Comparison of ENCODE assay signal across 30 cellular contexts in genomic region chr4:146099585-146099984, GRCh38.
A peak's percentile ranks its signal among the peaks of the same experiment; 100 is the strongest.
DNase-seq lines count a peak whose midpoint lies in the region; ATAC-seq, FAIRE-seq and TF ChIP-seq lines count a peak whose summit lies in the region.
"Had no signal": no experiment of that assay in that cellular context is flagged by ENCODE, and none has a peak within 500 bp of the region (broad histone marks: within the 10 kb centered on the region; RNA-seq: fewer than 3 reads in every experiment).

No MANE protein-coding gene starts in this region.

- ATAC-seq in GM19455 (IDR thresholded peaks at IDR 0.05; ENCODE audit: unreplicated experiment) (peak; percentile 17), HG03135 (IDR thresholded peaks at IDR 0.05; ENCODE audit: unreplicated experiment) (peak; percentile 2)
- no peak for ATAC-seq in stimulated activated memory B cell treated with anti-CD40 and anti-IgM and Interleukin-4, amounts not matched to agents 10 μg/mL and 1 μg/mL and 100 μg/mL, for 72 hours
- ATAC-seq: CD8-positive, alpha-beta T cell; heart right ventricle; left cardiac atrium; T-cell had no signal

- peaks cover 40% of the 10 kb centered on the region for H3K4me1 Mint-ChIP-seq in stimulated activated memory B cell treated with anti-CD40 and anti-IgM and Interleukin-4, amounts not matched to agents 10 μg/mL and 1 μg/mL and 100 μg/mL, for 72 hours
- H3K4me1 Mint-ChIP-seq: activated naive CD4-positive, alpha-beta T cell treated with anti-CD3 and anti-CD28 coated beads, Interleukin-2, amount 10 ng/mL, durations not matched to agents 7 days and 5 days; neural crest cell; T-cell had no signal

- no peak for TF ChIP-seq CTCF in OCI-LY7 (conservative IDR thresholded peaks at IDR 0.05; ENCODE audit: low read length)

- CTCF ChIA-PET in OCI-LY7 (lab: Charles Lee; ENCODE audit: unreplicated experiment) = interaction anchor here (1.0 kb wide), 1 partner anchor 73 kb away, joined by 4 read pairs; no protein-coding TSS in a partner anchor

- DNase-seq in GM12891 (ENCODE audit: insufficient read length, low spot score) (no peak), OCI-LY7 (ENCODE audit: low spot score) (no peak), cerebellar cortex (ENCODE audit: low spot score) (no peak), HuH-7 (ENCODE audit: low spot score) (no peak)
- DNase-seq in stimulated activated CD4-positive, alpha-beta T cell treated with anti-CD3 and anti-CD28 coated beads, Interleukin-2, amount 100 ng/mL, for 24 hours = no peak
- DNase-seq: activated CD4-positive, alpha-beta T cell treated with anti-CD3 and anti-CD28 coated beads, Interleukin-2, amount 50 U/mL, for 4 hours; activated CD4-positive, CD25-positive, alpha-beta regulatory T cell; activated CD8-positive, alpha-beta memory T cell treated with anti-CD3 and anti-CD28 coated beads, Interleukin-2, amount 50 U/mL, for 4 hours; activated naive CD4-positive, alpha-beta T cell treated with anti-CD3 and anti-CD28 coated beads, Interleukin-2, amount 10 ng/mL, durations not matched to agents 7 days and 5 days; CD8-positive, alpha-beta T cell; DMS 273 treated with DMSO at 0.1 percent for 48 hours; EL; heart right ventricle; left cardiac atrium; NCI-H1105; NCI-H2029; NCI-H69; RPMI8226; stimulated activated CD4-positive, alpha-beta T cell treated with anti-CD3 and anti-CD28 coated beads, Interleukin-2, amount 100 ng/mL, for 48 hours; T-cell; upper lobe of left lung had no signal

- BruUV-seq in OCI-LY7 (replicated peaks; lab: Mats Ljungman, UMichigan) = no TSS peak

- POLR2A ChIA-PET in OCI-LY7 (lab: Charles Lee) = interaction anchor here (1.1 to 1.9 kb wide), 3 partner anchors 9 to 47 kb away, joined by 3 to 7 read pairs (median 4); no protein-coding TSS in a partner anchor

- H3K36me3 ChIP-seq in OCI-LY7 (ENCODE audit: insufficient read depth, low read length) = no peaks in the 10 kb centered on the region
- H3K36me3 ChIP-seq: heart right ventricle, right atrium auricular region, upper lobe of left lung had no signal

- no peaks in the 10 kb centered on the region for H3K36me3 Mint-ChIP-seq in stimulated activated memory B cell treated with anti-CD40 and anti-IgM and Interleukin-4, amounts not matched to agents 10 μg/mL and 1 μg/mL and 100 μg/mL, for 72 hours
- H3K36me3 Mint-ChIP-seq: activated naive CD4-positive, alpha-beta T cell treated with anti-CD3 and anti-CD28 coated beads, Interleukin-2, amount 10 ng/mL, durations not matched to agents 7 days and 5 days; CD8-positive, alpha-beta T cell; T-cell had no signal

- H3K79me2 ChIP-seq in OCI-LY7 (ENCODE audit: insufficient read depth, low read depth, low read length) = no peaks in the 10 kb centered on the region
- H3K79me2 ChIP-seq: parathyroid adenoma had no signal

- intact Hi-C loops in OCI-LY7 (cut with micrococcal nuclease; ENCODE audit: unreplicated experiment) = no loop called here

- H4K20me1 ChIP-seq in OCI-LY7 (ENCODE audit: insufficient read depth, low read length) = no peaks in the 10 kb centered on the region

- H3K9me2 ChIP-seq in OCI-LY7 (ENCODE audit: insufficient read depth, low read length) = no peaks in the 10 kb centered on the region

- no peak for TF ChIP-seq POLR2A in GM12891 (IDR thresholded peaks at IDR 0.05; ENCODE audit: low read depth, low read length)

- H3K4me3 ChIP-seq in OCI-LY7 (ENCODE audit: low read depth, low read length, poor library complexity, severe bottlenecking) = no peak overlapping the region
- H3K4me3 ChIP-seq: coronary artery, heart right ventricle, right atrium auricular region, upper lobe of left lung had no signal

- H3K4me3 Mint-ChIP-seq in stimulated activated memory B cell treated with anti-CD40 and anti-IgM and Interleukin-4, amounts not matched to agents 10 μg/mL and 1 μg/mL and 100 μg/mL, for 72 hours = no peak overlapping the region
- H3K4me3 Mint-ChIP-seq: activated naive CD4-positive, alpha-beta T cell treated with anti-CD3 and anti-CD28 coated beads, Interleukin-2, amount 10 ng/mL, durations not matched to agents 7 days and 5 days; activated T-helper 1 cell treated with anti-CD3 and anti-CD28 coated beads, Interleukin-12 subunit alpha, Interleukin-12 subunit beta, Interleukin-2, Interleukin-4 antibody, amounts not matched to agents 30 ng/mL and 10 ng/mL and 1 ng/mL, durations not matched to agents 14 hours and 24 hours and 36 hours; B cell; CD8-positive, alpha-beta T cell; neural crest cell; T-cell had no signal

- peak; percentile 5 for FAIRE-seq in GM12891 (lab: Jason Lieb, UNC)

- H3K27me3 Mint-ChIP-seq in stimulated activated memory B cell treated with anti-CD40 and anti-IgM and Interleukin-4, amounts not matched to agents 10 μg/mL and 1 μg/mL and 100 μg/mL, for 72 hours = no peaks in the 10 kb centered on the region
- H3K27me3 Mint-ChIP-seq: B cell had no signal

- no peak overlapping the region for H3K27ac ChIP-seq in OCI-LY7 (ENCODE audit: low read depth, low read length, poor library complexity, severe bottlenecking)
- H3K27ac ChIP-seq: coronary artery, heart right ventricle, parathyroid adenoma, right atrium auricular region, upper lobe of left lung had no signal

- no peak overlapping the region for H3K4me2 ChIP-seq in OCI-LY7 (ENCODE audit: low read length)

- H3K27ac Mint-ChIP-seq in stimulated activated memory B cell treated with anti-CD40 and anti-IgM and Interleukin-4, amounts not matched to agents 10 μg/mL and 1 μg/mL and 100 μg/mL, for 72 hours = no peak overlapping the region
- H3K27ac Mint-ChIP-seq: activated naive CD4-positive, alpha-beta T cell treated with anti-CD3 and anti-CD28 coated beads, Interleukin-2, amount 10 ng/mL, durations not matched to agents 7 days and 5 days; activated T-helper 1 cell treated with anti-CD3 and anti-CD28 coated beads, Interleukin-12 subunit alpha, Interleukin-12 subunit beta, Interleukin-2, Interleukin-4 antibody, amounts not matched to agents 30 ng/mL and 10 ng/mL and 1 ng/mL, durations not matched to agents 14 hours and 24 hours and 36 hours; B cell; CD8-positive, alpha-beta T cell; T-cell had no signal

- H3K9me3 ChIP-seq in OCI-LY7 (ENCODE audit: low read length) = peaks cover 7% of the 10 kb centered on the region; the same call in 1 of the 2 replicates
- H3K9me3 ChIP-seq: right atrium auricular region, upper lobe of left lung had no signal

- H3K4me1 ChIP-seq in OCI-LY7 (ENCODE audit: insufficient read depth, low read length, poor library complexity, severe bottlenecking) = peaks cover 18% of the 10 kb centered on the region
- H3K4me1 ChIP-seq: parathyroid adenoma, right atrium auricular region, upper lobe of left lung had no signal

- H3K9me3 Mint-ChIP-seq in stimulated activated memory B cell treated with anti-CD40 and anti-IgM and Interleukin-4, amounts not matched to agents 10 μg/mL and 1 μg/mL and 100 μg/mL, for 72 hours = no peaks in the 10 kb centered on the region
- H3K9me3 Mint-ChIP-seq: activated naive CD4-positive, alpha-beta T cell treated with anti-CD3 and anti-CD28 coated beads, Interleukin-2, amount 10 ng/mL, durations not matched to agents 7 days and 5 days; activated T-helper 1 cell treated with anti-CD3 and anti-CD28 coated beads, Interleukin-12 subunit alpha, Interleukin-12 subunit beta, Interleukin-2, Interleukin-4 antibody, amounts not matched to agents 30 ng/mL and 10 ng/mL and 1 ng/mL, durations not matched to agents 14 hours and 24 hours and 36 hours; CD8-positive, alpha-beta T cell had no signal

- peak overlapping the region; percentile 38; the same call in 1 of the 2 replicates for H2AFZ ChIP-seq in OCI-LY7 (ENCODE audit: low read length)
- H2AFZ ChIP-seq: parathyroid adenoma had no signal

TF ChIP-seq in GM12891, 5 proteins besides CTCF, POLR2A, EP300 and RAD21:
- no peak for TF ChIP-seq SPI1 (IDR thresholded peaks at IDR 0.05; ENCODE audit: low read depth, low read length)
- no peak for TF ChIP-seq TAF1 (IDR thresholded peaks at IDR 0.05; ENCODE audit: low read depth, low read length)
- TF ChIP-seq POLR2AphosphoS5 (IDR thresholded peaks at IDR 0.05; ENCODE audit: low read depth, low read length) = no peak
- TF ChIP-seq PAX5 (IDR thresholded peaks at IDR 0.05; ENCODE audit: insufficient read depth, low read length, severe bottlenecking) = no peak
- no peak for TF ChIP-seq POU2F2 (IDR thresholded peaks at IDR 0.05; ENCODE audit: low read depth, low read length)
